In genomic region chr11:44079376-44079775, GRCh38 we compare ENCODE assay signal across 28 cellular contexts. TPM values are rescaled to one million over a fixed set of nuclear protein-coding genes. Genes with fewer than 3 reads are reported as not detected.
A peak's percentile ranks its signal among the peaks of the same experiment; 100 is the strongest.
DNase-seq lines count a peak whose midpoint lies in the region; ATAC-seq, FAIRE-seq and TF ChIP-seq lines count a peak whose summit lies in the region.
"Had no signal": no experiment of that assay in that cellular context is flagged by ENCODE, and none has a peak within 500 bp of the region (broad histone marks: within the 10 kb centered on the region; RNA-seq: fewer than 3 reads in every experiment).

No MANE protein-coding gene starts in this region.

- no peak overlapping the region for H2BK15ac ChIP-seq in mesendoderm (replicated peaks; ENCODE audit: low read depth)

- no peak overlapping the region for H3K27ac Mint-ChIP-seq in stimulated activated naive CD8-positive, alpha-beta T cell treated with anti-CD3 and anti-CD28 coated beads, Interleukin-15, amount 100 ng/mL, for 72 hours
- H3K27ac Mint-ChIP-seq in progenitor cell of endocrine pancreas, result peak overlapping the region; percentile 59
- H3K27ac Mint-ChIP-seq: CD4-positive, alpha-beta T cell; HFFc6 had no signal

- no peak overlapping the region for H4K5ac ChIP-seq in mesendoderm (ENCODE audit: low read length)

- H3K27me3 Mint-ChIP-seq in stimulated activated naive CD8-positive, alpha-beta T cell treated with anti-CD3 and anti-CD28 coated beads, Interleukin-15, amount 100 ng/mL, for 72 hours, result no peaks in the 10 kb centered on the region
- H3K27me3 Mint-ChIP-seq in progenitor cell of endocrine pancreas, result no peaks in the 10 kb centered on the region
- H3K27me3 Mint-ChIP-seq: CD4-positive, alpha-beta T cell had no signal

- in situ Hi-C loops in HepG2 (cut with HindIII; ENCODE audit: extremely low pct_ligation_motif_present, low pct_unique_long_range_greater_than_20kb), result no loop called here

- no peaks in the 10 kb centered on the region for H3K4me1 Mint-ChIP-seq in stimulated activated naive CD8-positive, alpha-beta T cell treated with anti-CD3 and anti-CD28 coated beads, Interleukin-15, amount 100 ng/mL, for 72 hours
- no peaks in the 10 kb centered on the region for H3K4me1 Mint-ChIP-seq in progenitor cell of endocrine pancreas (ENCODE audit: low read depth)
- H3K4me1 Mint-ChIP-seq: CD8-positive, alpha-beta memory T cell had no signal

- TF ChIP-seq CTCF in progenitor cell of endocrine pancreas (IDR thresholded peaks at IDR 0.05; ENCODE audit: unreplicated experiment), result no peak
- TF ChIP-seq CTCF in HepG2 (CRISPR knock-in tag; IDR thresholded peaks at IDR 0.05), result no peak

- WGBS in mesendoderm (ENCODE audit: extremely low coverage, insufficient coverage, low lambda C conversion rate), result no CpG with 5 or more reads among the region's 6 CpGs
- 13% methylated on average over 4 of the region's 6 CpGs for WGBS in HepG2 (ENCODE audit: low lambda C conversion rate)

- no peaks in the 10 kb centered on the region for H3K27me3 ChIP-seq in mesendoderm (ENCODE audit: insufficient read depth, low read length, poor library complexity)
- peaks cover 1 to 10% of the 10 kb centered on the region in 2 experiments; a peak in 3 of 5 replicates for H3K27me3 ChIP-seq in HepG2 (ENCODE audit: control insufficient read depth in 1 of 2, insufficient read depth in 2 of 2, low read length in 2 of 2)
- H3K27me3 ChIP-seq: BE2C; BLaER1 treated with 17β-estradiol and CSF1 and Interleukin-3, amounts not matched to agents 10 nM and 100 nM had no signal

- H2AK5ac ChIP-seq in mesendoderm (ENCODE audit: low read length), result no peak overlapping the region

- peaks cover 10% of the 10 kb centered on the region for H3K36me3 Mint-ChIP-seq in progenitor cell of endocrine pancreas (ENCODE audit: insufficient read depth)

- no peak overlapping the region for H3K27ac ChIP-seq in mesendoderm (ENCODE audit: low read depth, low read length)
- no peak overlapping the region for H3K27ac ChIP-seq in HepG2 (ENCODE audit: extremely low read length, insufficient read depth, low read length)
- H3K27ac ChIP-seq: A549; BLaER1 treated with 17β-estradiol and CSF1 and Interleukin-3, amounts not matched to agents 10 nM and 100 nM had no signal

- H3K36me3 ChIP-seq in mesendoderm (ENCODE audit: control insufficient read depth, insufficient read depth, low read length) (no peaks in the 10 kb centered on the region), HepG2 (replicated peaks in 1 of 2; ENCODE audit: control insufficient read depth in 1 of 2, insufficient read depth in 2 of 2, low read length in 2 of 2) (no peaks in the 10 kb centered on the region)
- H3K36me3 ChIP-seq: BE2C; BLaER1 treated with 17β-estradiol and CSF1 and Interleukin-3, amounts not matched to agents 10 nM and 100 nM; HAP-1 had no signal

- ATAC-seq in stimulated activated naive CD8-positive, alpha-beta T cell treated with anti-CD3 and anti-CD28 coated beads, Interleukin-15, amount 100 ng/mL, for 72 hours, result peak; percentile 45
- no peak for ATAC-seq in stimulated activated naive CD8-positive, alpha-beta T cell treated with anti-CD3 and anti-CD28 coated beads, Interleukin-15, Interleukin-2, amounts not matched to agents 100 U/mL and 50 U/mL, for 24 hours
- ATAC-seq in GM21528 (IDR thresholded peaks at IDR 0.05; ENCODE audit: low FRiP score, unreplicated experiment), result no peak
- no peak for ATAC-seq in HepG2
- ATAC-seq: A549 had no signal

- no peak overlapping the region for H3K4me3 ChIP-seq in mesendoderm (ENCODE audit: low read length)
- no peak overlapping the region for H3K4me3 ChIP-seq in HepG2 (replicated peaks in 1 of 3; ENCODE audit: insufficient read depth in 1 of 3, low read depth in 2 of 3, low read length in 3 of 3)
- H3K4me3 ChIP-seq: A549; BLaER1 treated with 17β-estradiol and CSF1 and Interleukin-3, amounts not matched to agents 10 nM and 100 nM; HAP-1 had no signal

- POLR2A ChIA-PET in HepG2 (lab: Yijun Ruan, JAX), result no interaction called here

- TF ChIP-seq POLR2A in HepG2 (IDR thresholded peaks at IDR 0.05; ENCODE audit: insufficient read depth in 1 of 2, low read depth in 2 of 2, low read length in 2 of 2), result no peak

- H3K4ac ChIP-seq in mesendoderm (ENCODE audit: low read depth, low read length), result no peak overlapping the region

- H3K4me2 ChIP-seq in mesendoderm (ENCODE audit: low read length) (no peak overlapping the region), HepG2 (ENCODE audit: low read depth, low read length) (no peak overlapping the region)
- H3K4me2 ChIP-seq: A549; BLaER1 treated with 17β-estradiol and CSF1 and Interleukin-3, amounts not matched to agents 10 nM and 100 nM had no signal

- H4K8ac ChIP-seq in mesendoderm (ENCODE audit: low read depth, low read length), result no peak overlapping the region

- no peak overlapping the region for H3K18ac ChIP-seq in mesendoderm (ENCODE audit: low read length)

- BruUV-seq in HepG2 (replicated peaks; lab: Mats Ljungman, UMichigan), result no TSS peak

- intact Hi-C loops in HepG2 (cut with micrococcal nuclease; ENCODE audit: unreplicated experiment), result no loop called here

- H2BK5ac ChIP-seq in mesendoderm (ENCODE audit: low read length), result no peak overlapping the region

- no peak overlapping the region for H3K4me3 Mint-ChIP-seq in stimulated activated naive CD8-positive, alpha-beta T cell treated with anti-CD3 and anti-CD28 coated beads, Interleukin-15, amount 100 ng/mL, for 72 hours
- no peak overlapping the region for H3K4me3 Mint-ChIP-seq in progenitor cell of endocrine pancreas (ENCODE audit: low read depth)
- H3K4me3 Mint-ChIP-seq: CD4-positive, alpha-beta T cell; CD8-positive, alpha-beta memory T cell; HFFc6 had no signal

- H3K9me3 ChIP-seq in HepG2 (ENCODE audit: low read length), result no peaks in the 10 kb centered on the region
- H3K9me3 ChIP-seq: A549; BE2C; BLaER1 treated with 17β-estradiol and CSF1 and Interleukin-3, amounts not matched to agents 10 nM and 100 nM; HAP-1 had no signal

- no peak overlapping the region for H2BK120ac ChIP-seq in mesendoderm (ENCODE audit: low read depth, low read length)

- CTCF ChIA-PET in HepG2 (lab: Yijun Ruan, JAX; ENCODE audit: low intra/inter-chr PET ratio, low total read pairs), result no interaction called here

- no peak for DNase-seq in stimulated activated naive CD8-positive, alpha-beta T cell treated with anti-CD3 and anti-CD28 coated beads, Interleukin-15, amount 100 ng/mL, for 72 hours
- DNase-seq in stimulated activated naive CD8-positive, alpha-beta T cell treated with anti-CD3 and anti-CD28 coated beads, Interleukin-15, Interleukin-2, amounts not matched to agents 100 U/mL and 50 U/mL, for 24 hours, result no peak
- DNase-seq in mesendoderm (no peak), progenitor cell of endocrine pancreas (ENCODE audit: low spot score, unreplicated experiment) (no peak), HepG2 (ENCODE audit: low spot score) (no peak), activated gamma-delta T cell (lab: John Stamatoyannopoulos, UW) (no peak)
- DNase-seq: 8988T; ACHN; AML-193; BE2C; CD4-positive, alpha-beta T cell; CD8-positive, alpha-beta memory T cell; DMS 273 treated with DMSO at 0.1 percent for 48 hours; DMS79; EL; GF-D8; GOT3; HFFc6 had no signal

- TF ChIP-seq EP300 in HepG2 (IDR thresholded peaks at IDR 0.05; ENCODE audit: low read depth in 2 of 2, low read length in 2 of 2) (no peak), HepG2 (CRISPR knock-in tag; IDR thresholded peaks at IDR 0.05; ENCODE audit: borderline replicate concordance) (no peak)

- no peak overlapping the region for H2AFZ ChIP-seq in HepG2 (ENCODE audit: low read length)

- no peaks in the 10 kb centered on the region for H4K20me1 ChIP-seq in HepG2 (ENCODE audit: insufficient read depth, low read length)
- H4K20me1 ChIP-seq: BLaER1 treated with 17β-estradiol and CSF1 and Interleukin-3, amounts not matched to agents 10 nM and 100 nM had no signal

- no peaks in the 10 kb centered on the region for H3K4me1 ChIP-seq in mesendoderm (ENCODE audit: control insufficient read depth, low read depth, low read length)
- H3K4me1 ChIP-seq in HepG2 (ENCODE audit: insufficient read depth, low read length), result peaks cover 13% of the 10 kb centered on the region
- H3K4me1 ChIP-seq: A549, BE2C had no signal

- no peaks in the 10 kb centered on the region for H3K9me3 Mint-ChIP-seq in stimulated activated naive CD8-positive, alpha-beta T cell treated with anti-CD3 and anti-CD28 coated beads, Interleukin-15, amount 100 ng/mL, for 72 hours
- no peaks in the 10 kb centered on the region for H3K9me3 Mint-ChIP-seq in progenitor cell of endocrine pancreas (ENCODE audit: low read depth)
- H3K9me3 Mint-ChIP-seq: CD4-positive, alpha-beta T cell; HFFc6 had no signal

- H3K79me2 ChIP-seq in mesendoderm (ENCODE audit: control insufficient read depth, insufficient read depth, low read length) (no peaks in the 10 kb centered on the region), HepG2 (ENCODE audit: insufficient read depth, low read length) (no peaks in the 10 kb centered on the region)

- H3K56ac ChIP-seq in mesendoderm (ENCODE audit: low read length), result peak overlapping the region; percentile 36

- TF ChIP-seq RAD21 in HepG2 (CRISPR knock-in tag; IDR thresholded peaks at IDR 0.05), result no peak

- no peak overlapping the region for H3K9ac ChIP-seq in mesendoderm (ENCODE audit: low read length)
- no peak overlapping the region for H3K9ac ChIP-seq in HepG2 (ENCODE audit: insufficient read depth, low read depth, low read length)
- H3K9ac ChIP-seq: BLaER1 treated with 17β-estradiol and CSF1 and Interleukin-3, amounts not matched to agents 10 nM and 100 nM had no signal

- H3K79me1 ChIP-seq in mesendoderm (ENCODE audit: low read length), result no peaks in the 10 kb centered on the region

- no peak overlapping the region for H3K23ac ChIP-seq in mesendoderm (ENCODE audit: low read length)

- FAIRE-seq in HepG2 (lab: Jason Lieb, UNC), result no peak
- FAIRE-seq: A549, D721Med, GM12891, GM18507, H54 had no signal

RNA-seq across cellular contexts. Expression of gene ACCS, which starts 13.3 kb away (rescaled TPM):
- polyA plus RNA-seq in mesendoderm (2013, experiment 1 of 2), result 1.8 TPM
- 2.0 TPM for polyA plus RNA-seq in mesendoderm (2013, experiment 2 of 2)
- total RNA-seq in progenitor cell of endocrine pancreas (30.5 and 33.5 TPM in 2 replicates), HepG2 (2016; rRNA removed; fragmentation: Illumina TruSeq; extraction: Trizol) (0.29 and 0.55 TPM in 2 replicates)
- total RNA-seq in HepG2 (2016; cell fraction: cytosol; rRNA removed; fragmentation: Illumina TruSeq; extraction: Trizol; ENCODE audit: low read depth), result 0.10 TPM in 1 of 2 replicates, not detected in the other
- 0.67 TPM in 1 of 2 replicates, not detected in the other for total RNA-seq in HepG2 (2016; cell fraction: insoluble cytoplasmic fraction; rRNA removed; fragmentation: Illumina TruSeq; extraction: Trizol)
- total RNA-seq in HepG2 (2016; cell fraction: membrane; rRNA removed; fragmentation: Illumina TruSeq; extraction: Trizol), result not detected in 2 replicates
- total RNA-seq in HepG2 (2016; cell fraction: nucleus; rRNA removed; fragmentation: Illumina TruSeq; extraction: Trizol), result 0.81 and 1.4 TPM in 2 replicates
- polyA plus RNA-seq in HepG2 (2011; rRNA removed), result 0.39 and 0.59 TPM in 2 replicates
- 0.03 and 0.08 TPM in 2 replicates for polyA plus RNA-seq in HepG2 (2011; cell fraction: cytosol; rRNA removed)
- 3.1 and 3.4 TPM in 2 replicates for polyA plus RNA-seq in HepG2 (2011; cell fraction: nucleus; rRNA removed)
- 0.24 and 0.48 TPM in 2 replicates for polyA plus RNA-seq in HepG2 (2012)
- not detected in 2 replicates for polyA plus RNA-seq in HepG2 (2016; cell fraction: cytosol; fragmentation: Illumina TruSeq; extraction: Trizol; ENCODE audit: low read depth)
- not detected in 2 replicates for polyA plus RNA-seq in HepG2 (2016; cell fraction: insoluble cytoplasmic fraction; fragmentation: Illumina TruSeq; extraction: Trizol; ENCODE audit: low read depth)
- not detected in 2 replicates for polyA plus RNA-seq in HepG2 (2016; cell fraction: membrane; fragmentation: Illumina TruSeq; extraction: Trizol; ENCODE audit: low read depth)
- 1.4 and 2.4 TPM in 2 replicates for polyA plus RNA-seq in HepG2 (2016; cell fraction: nucleus; fragmentation: Illumina TruSeq; extraction: Trizol; ENCODE audit: insufficient read depth, low read depth)
- 0.10 and 7.7 TPM in 2 replicates for polyA minus RNA-seq in HepG2 (2011; rRNA and poly(A)+ RNA removed; ENCODE audit: low replicate concordance)
- polyA minus RNA-seq in HepG2 (2011; cell fraction: cytosol; rRNA and poly(A)+ RNA removed), result not detected in 2 replicates
- polyA minus RNA-seq in HepG2 (2011; cell fraction: nucleus; rRNA and poly(A)+ RNA removed), result 0.90 and 1.7 TPM in 2 replicates
- total RNA-seq: G401 had no signal

RNA-seq across cellular contexts. Expression of gene EXT2, which starts 16.1 kb away (rescaled TPM):
- 17.0 TPM for polyA plus RNA-seq in mesendoderm (2013, experiment 1 of 2)
- polyA plus RNA-seq in mesendoderm (2013, experiment 2 of 2), result 17.3 TPM
- total RNA-seq in progenitor cell of endocrine pancreas, result 73.9 and 76.3 TPM in 2 replicates
- 32.7 and 68.7 TPM in 2 replicates for total RNA-seq in HepG2 (2016; rRNA removed; fragmentation: Illumina TruSeq; extraction: Trizol)
- 8.6 and 10.8 TPM in 2 replicates for total RNA-seq in HepG2 (2016; cell fraction: cytosol; rRNA removed; fragmentation: Illumina TruSeq; extraction: Trizol; ENCODE audit: low read depth)
- total RNA-seq in HepG2 (2016; cell fraction: insoluble cytoplasmic fraction; rRNA removed; fragmentation: Illumina TruSeq; extraction: Trizol), result 30.5 and 64.4 TPM in 2 replicates
- total RNA-seq in HepG2 (2016; cell fraction: membrane; rRNA removed; fragmentation: Illumina TruSeq; extraction: Trizol), result 16.9 and 17.7 TPM in 2 replicates
- 60.9 and 75.9 TPM in 2 replicates for total RNA-seq in HepG2 (2016; cell fraction: nucleus; rRNA removed; fragmentation: Illumina TruSeq; extraction: Trizol)
- 55.0 and 61.5 TPM in 2 replicates for polyA plus RNA-seq in HepG2 (2011; rRNA removed)
- 53.3 and 56.3 TPM in 2 replicates for polyA plus RNA-seq in HepG2 (2011; cell fraction: cytosol; rRNA removed)
- polyA plus RNA-seq in HepG2 (2011; cell fraction: nucleus; rRNA removed), result 20.6 and 24.5 TPM in 2 replicates
- 37.3 and 38.6 TPM in 2 replicates for polyA plus RNA-seq in HepG2 (2012)
- polyA plus RNA-seq in HepG2 (2016; cell fraction: cytosol; fragmentation: Illumina TruSeq; extraction: Trizol; ENCODE audit: low read depth), result 3.9 and 4.0 TPM in 2 replicates
- 24.3 and 25.4 TPM in 2 replicates for polyA plus RNA-seq in HepG2 (2016; cell fraction: insoluble cytoplasmic fraction; fragmentation: Illumina TruSeq; extraction: Trizol; ENCODE audit: low read depth)
- polyA plus RNA-seq in HepG2 (2016; cell fraction: membrane; fragmentation: Illumina TruSeq; extraction: Trizol; ENCODE audit: low read depth), result 8.2 and 8.3 TPM in 2 replicates
- 51.5 and 55.1 TPM in 2 replicates for polyA plus RNA-seq in HepG2 (2016; cell fraction: nucleus; fragmentation: Illumina TruSeq; extraction: Trizol; ENCODE audit: insufficient read depth, low read depth)
- polyA minus RNA-seq in HepG2 (2011; rRNA and poly(A)+ RNA removed; ENCODE audit: low replicate concordance), result 78.0 and 127 TPM in 2 replicates
- polyA minus RNA-seq in HepG2 (2011; cell fraction: cytosol; rRNA and poly(A)+ RNA removed), result 45.5 and 50.2 TPM in 2 replicates
- 51.2 and 60.8 TPM in 2 replicates for polyA minus RNA-seq in HepG2 (2011; cell fraction: nucleus; rRNA and poly(A)+ RNA removed)

RNA-seq across cellular contexts. Expression of gene ACCSL, which starts 31.6 kb away (rescaled TPM):
- polyA plus RNA-seq in mesendoderm (2013, experiment 1 of 2), result not detected
- not detected for polyA plus RNA-seq in mesendoderm (2013, experiment 2 of 2)
- total RNA-seq in progenitor cell of endocrine pancreas, result not detected in 2 replicates
- total RNA-seq in HepG2 (2016; rRNA removed; fragmentation: Illumina TruSeq; extraction: Trizol), result not detected in 2 replicates
- total RNA-seq in HepG2 (2016; cell fraction: cytosol; rRNA removed; fragmentation: Illumina TruSeq; extraction: Trizol; ENCODE audit: low read depth), result not detected in 2 replicates
- total RNA-seq in HepG2 (2016; cell fraction: insoluble cytoplasmic fraction; rRNA removed; fragmentation: Illumina TruSeq; extraction: Trizol), result not detected in 2 replicates
- total RNA-seq in HepG2 (2016; cell fraction: membrane; rRNA removed; fragmentation: Illumina TruSeq; extraction: Trizol), result not detected in 2 replicates
- total RNA-seq in HepG2 (2016; cell fraction: nucleus; rRNA removed; fragmentation: Illumina TruSeq; extraction: Trizol), result not detected in 2 replicates
- polyA plus RNA-seq in HepG2 (2011; rRNA removed), result not detected in 2 replicates
- not detected in 2 replicates for polyA plus RNA-seq in HepG2 (2011; cell fraction: cytosol; rRNA removed)
- polyA plus RNA-seq in HepG2 (2011; cell fraction: nucleus; rRNA removed), result not detected in 2 replicates
- not detected in 2 replicates for polyA plus RNA-seq in HepG2 (2012)
- not detected in 2 replicates for polyA plus RNA-seq in HepG2 (2016; cell fraction: cytosol; fragmentation: Illumina TruSeq; extraction: Trizol; ENCODE audit: low read depth)
- polyA plus RNA-seq in HepG2 (2016; cell fraction: insoluble cytoplasmic fraction; fragmentation: Illumina TruSeq; extraction: Trizol; ENCODE audit: low read depth), result not detected in 2 replicates
- not detected in 2 replicates for polyA plus RNA-seq in HepG2 (2016; cell fraction: membrane; fragmentation: Illumina TruSeq; extraction: Trizol; ENCODE audit: low read depth)
- not detected in 2 replicates for polyA plus RNA-seq in HepG2 (2016; cell fraction: nucleus; fragmentation: Illumina TruSeq; extraction: Trizol; ENCODE audit: insufficient read depth, low read depth)
- not detected in 2 replicates for polyA minus RNA-seq in HepG2 (2011; rRNA and poly(A)+ RNA removed; ENCODE audit: low replicate concordance)
- not detected in 2 replicates for polyA minus RNA-seq in HepG2 (2011; cell fraction: cytosol; rRNA and poly(A)+ RNA removed)
- not detected in 2 replicates for polyA minus RNA-seq in HepG2 (2011; cell fraction: nucleus; rRNA and poly(A)+ RNA removed)
- total RNA-seq: CD4-positive, alpha-beta T cell; CD8-positive, alpha-beta memory T cell; G401; HFFc6 had no signal
- polyA plus RNA-seq: A549; CD14-positive monocyte; CD8-positive, alpha-beta memory T cell had no signal

Comparison
In these comparisons a context has a peak if more than half of its experiments do, and no peak if none do; other contexts are left out.
1. RNA of gene ACCS, which starts 13.3 kb away (total RNA-seq): 30.5 to 33.5 TPM in progenitor cell of endocrine pancreas; 0.10 to 1.4 TPM in HepG2; every median in the first group is over 10 times any median in the second.